20 cellular contexts compared by ENCODE assay signal in the genomic region with DNA sequence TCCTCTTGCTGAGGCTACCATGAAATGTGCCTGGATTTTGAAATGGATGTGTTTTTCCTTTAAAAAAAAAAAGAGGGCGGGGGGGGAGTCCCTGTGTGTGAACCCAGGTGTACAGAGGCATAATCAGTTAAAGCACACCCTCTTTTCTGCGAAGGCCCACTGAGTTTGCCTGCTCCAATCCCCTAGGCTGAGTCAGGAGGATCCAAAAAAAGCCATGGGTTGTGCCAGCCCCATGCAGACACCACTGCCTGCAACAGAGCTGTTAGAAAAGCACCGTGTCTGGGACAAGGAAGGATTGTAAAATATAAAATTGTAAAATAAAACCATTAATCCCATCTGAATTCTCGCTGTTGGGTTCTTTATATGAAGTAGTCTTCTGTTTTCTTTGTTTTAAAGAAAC.
"Had no signal": no experiment of that assay in that cellular context is flagged by ENCODE, and none has a peak within 500 bp of the region (broad histone marks: within the 10 kb centered on the region; RNA-seq: fewer than 3 reads in every experiment).

No MANE protein-coding gene starts in this region.

- H3K36me3 ChIP-seq: neutrophil, thoracic aorta, upper lobe of right lung had no signal

- H3K4me3 ChIP-seq: lung, thoracic aorta, upper lobe of right lung had no signal

- H3K36me3 Mint-ChIP-seq: activated naive CD4-positive, alpha-beta T cell treated with anti-CD3 and anti-CD28 coated beads, Interleukin-2, amount 50 U/mL, for 72 hours; naive B cell had no signal

- H3K27ac ChIP-seq: epithelial cell of prostate, foreskin keratinocyte, neutrophil, thoracic aorta, upper lobe of right lung had no signal

- ATAC-seq: activated CD4-positive, CD25-positive, alpha-beta regulatory T cell treated with anti-CD3 and anti-CD28 coated beads, Interleukin-2, amount 50 U/mL, for 24 hours; activated naive CD4-positive, alpha-beta T cell treated with anti-CD3 and anti-CD28 coated beads, Interleukin-2, amount 50 U/mL, for 72 hours; activated T-cell treated with anti-CD3 and anti-CD28 coated beads, Interleukin-2, amount 50 U/mL, for 72 hours; foreskin keratinocyte; left lobe of liver; upper lobe of right lung had no signal

- H3K27me3 ChIP-seq: dorsolateral prefrontal cortex, foreskin keratinocyte, neutrophil, upper lobe of right lung had no signal

- FAIRE-seq: colon, kidney, small intestine had no signal

- H3K27ac Mint-ChIP-seq: activated naive CD4-positive, alpha-beta T cell treated with anti-CD3 and anti-CD28 coated beads, Interleukin-2, amount 50 U/mL, for 72 hours; activated T-cell treated with anti-CD3 and anti-CD28 coated beads, Interleukin-2, amount 50 U/mL, for 72 hours; naive B cell; T-helper 1 cell treated with Interleukin-12 subunit alpha and Interleukin-12 subunit beta and Interleukin-4 antibody, amounts not matched to agents 30 μg/mL and 1 μg/mL, for 36 hours had no signal

- H3K4me3 Mint-ChIP-seq: activated T-cell treated with anti-CD3 and anti-CD28 coated beads, Interleukin-2, amount 50 U/mL, for 72 hours; naive B cell; T-helper 1 cell treated with Interleukin-12 subunit alpha and Interleukin-12 subunit beta and Interleukin-4 antibody, amounts not matched to agents 30 μg/mL and 1 μg/mL, for 36 hours had no signal

- H3K4me1 Mint-ChIP-seq: naive B cell had no signal

- H3K9me3 ChIP-seq: neutrophil, thoracic aorta, upper lobe of right lung had no signal

- H3K4me1 ChIP-seq: foreskin keratinocyte, upper lobe of right lung had no signal

- H3K9me3 Mint-ChIP-seq: activated naive CD4-positive, alpha-beta T cell treated with anti-CD3 and anti-CD28 coated beads, Interleukin-2, amount 50 U/mL, for 72 hours; T-helper 1 cell treated with Interleukin-12 subunit alpha and Interleukin-12 subunit beta and Interleukin-4 antibody, amounts not matched to agents 30 μg/mL and 1 μg/mL, for 36 hours had no signal

- DNase-seq: activated CD8-positive, alpha-beta memory T cell treated with anti-CD3 and anti-CD28 coated beads for 24 hours; activated CD8-positive, alpha-beta memory T cell treated with anti-CD3 and anti-CD28 coated beads, Interleukin-2, amount 50 U/mL, for 48 hours; activated gamma-delta T cell; activated T-cell treated with anti-CD3 and anti-CD28 coated beads, Interleukin-2, amount 50 U/mL, for 72 hours; foreskin keratinocyte; kidney; naive B cell; small intestine; stimulated activated CD4-positive, alpha-beta T cell treated with anti-CD3 and anti-CD28 coated beads, Interleukin-4, amount 100 ng/mL, for 1 hour; upper lobe of right lung had no signal
